ENCODE assay signal across 16 cellular contexts in genomic region chr13:42246541-42246940, GRCh38. TPM values are rescaled to one million over a fixed set of nuclear protein-coding genes. Genes with fewer than 3 reads are reported as not detected.
A peak's percentile ranks its signal among the peaks of the same experiment; 100 is the strongest.
DNase-seq lines count a peak whose midpoint lies in the region; ATAC-seq, FAIRE-seq and TF ChIP-seq lines count a peak whose summit lies in the region.
"Had no signal": no experiment of that assay in that cellular context is flagged by ENCODE, and none has a peak within 500 bp of the region (broad histone marks: within the 10 kb centered on the region; RNA-seq: fewer than 3 reads in every experiment).

No MANE protein-coding gene starts in this region.

- peak overlapping the region; percentile 18 for H3K27ac Mint-ChIP-seq in endothelial cell (ENCODE audit: unreplicated experiment)
- H3K27ac Mint-ChIP-seq in activated T-helper 17 cell treated with anti-CD3 and anti-CD28 coated beads, Interleukin-2, amount 50 U/mL, for 72 hours = no peak overlapping the region
- H3K27ac Mint-ChIP-seq: GM23338, H9 had no signal

- WGBS in K562 (ENCODE audit: insufficient coverage, low coverage, missing lambda C conversion rate) = 42% methylated on average over 7 of the region's 8 CpGs

- H3K27me3 ChIP-seq in K562 (ENCODE audit: control insufficient read depth in 2 of 2, insufficient read depth in 2 of 2, low read length in 2 of 2) = no peaks in the 10 kb centered on the region

- no peaks in the 10 kb centered on the region for H3K79me2 ChIP-seq in K562 (ENCODE audit: control insufficient read depth, insufficient read depth, low read length)

- intact Hi-C loops in K562 (cut with micrococcal nuclease) = no loop called here

- H2AFZ ChIP-seq in K562 (ENCODE audit: low read depth, low read length) = peak overlapping the region; percentile 54
- H2AFZ ChIP-seq: GM23338 had no signal

- no peaks in the 10 kb centered on the region for H3K9me1 ChIP-seq in K562 (ENCODE audit: control insufficient read depth, insufficient read depth, low read length)

- TF ChIP-seq RAD21 in K562 (CRISPR knock-in tag; conservative IDR thresholded peaks at IDR 0.05 in 1 of 2, IDR thresholded peaks at IDR 0.05 in 1 of 2) = no peak

- H3K4me2 ChIP-seq in K562 (ENCODE audit: insufficient read depth, low read length) = no peak overlapping the region
- H3K4me2 ChIP-seq: GM23338 had no signal

- no peaks in the 10 kb centered on the region for H3K9me3 Mint-ChIP-seq in endothelial cell (ENCODE audit: unreplicated experiment)
- no peaks in the 10 kb centered on the region for H3K9me3 Mint-ChIP-seq in activated T-helper 17 cell treated with anti-CD3 and anti-CD28 coated beads, Interleukin-2, amount 50 U/mL, for 72 hours
- H3K9me3 Mint-ChIP-seq: CD4-positive, alpha-beta memory T cell; GM23338; H9 had no signal

- H3K36me3 ChIP-seq in K562 (ENCODE audit: control insufficient read depth, insufficient read depth, low read length) = no peaks in the 10 kb centered on the region

- H3K27ac ChIP-seq in K562 (ENCODE audit: extremely low read depth, low read depth, low read length) = no peak overlapping the region

- CTCF ChIA-PET in K562 (lab: Yijun Ruan, JAX; ENCODE audit: low intra/inter-chr PET ratio) = no interaction called here

- H3K4me1 ChIP-seq in K562 (replicated peaks in 1 of 2; ENCODE audit: control insufficient read depth in 2 of 2, insufficient read depth in 2 of 2, low read length in 2 of 2) = peaks cover 0 to under 1% of the 10 kb centered on the region in 2 experiments; a peak in 3 of 5 replicates

- peaks cover 2% of the 10 kb centered on the region for H3K27me3 Mint-ChIP-seq in endothelial cell (ENCODE audit: unreplicated experiment)
- H3K27me3 Mint-ChIP-seq in activated T-helper 17 cell treated with anti-CD3 and anti-CD28 coated beads, Interleukin-2, amount 50 U/mL, for 72 hours = no peaks in the 10 kb centered on the region
- H3K27me3 Mint-ChIP-seq: CD4-positive, alpha-beta memory T cell had no signal

- peak in 1 of 4 experiments; percentile 13 for DNase-seq in K562 (ENCODE audit: extremely low read depth in 1 of 4, low spot score in 3 of 4)
- no peak for DNase-seq in endothelial cell (ENCODE audit: low spot score)
- DNase-seq in putamen (ENCODE audit: low spot score) = peak; percentile 49
- DNase-seq in iPS-NIHi11 (ENCODE audit: low spot score) = no peak
- DNase-seq in germinal center (ENCODE audit: low spot score) = no peak
- DNase-seq: C1 segment of cervical spinal cord; Calu3; CD4-positive, alpha-beta memory T cell; COR-L47; DMS53; DMS79 treated with DMSO at 0.1 percent for 48 hours; GF-D8; H9 had no signal

- H3K9me3 ChIP-seq in K562 (replicated peaks; ENCODE audit: control insufficient read depth, insufficient read depth, low read depth, low read length) = no peaks in the 10 kb centered on the region

- H3K4me1 Mint-ChIP-seq in endothelial cell (ENCODE audit: unreplicated experiment) = peaks cover 3% of the 10 kb centered on the region
- no peaks in the 10 kb centered on the region for H3K4me1 Mint-ChIP-seq in activated T-helper 17 cell treated with anti-CD3 and anti-CD28 coated beads, Interleukin-2, amount 50 U/mL, for 72 hours
- H3K4me1 Mint-ChIP-seq: CD4-positive, alpha-beta memory T cell; GM23338; H9 had no signal

- no peak for TF ChIP-seq POLR2A in K562 (conservative IDR thresholded peaks at IDR 0.05)

- POLR2A ChIA-PET in K562 (lab: Yijun Ruan, JAX) = no interaction called here

- H3K36me3 Mint-ChIP-seq in endothelial cell (ENCODE audit: low read depth, unreplicated experiment) = peaks cover 9% of the 10 kb centered on the region
- H3K36me3 Mint-ChIP-seq in activated T-helper 17 cell treated with anti-CD3 and anti-CD28 coated beads, Interleukin-2, amount 50 U/mL, for 72 hours (ENCODE audit: low read depth) = no peaks in the 10 kb centered on the region

- H3K9ac ChIP-seq in K562 (ENCODE audit: insufficient read depth in 1 of 2, low read depth in 2 of 2, low read length in 2 of 2) = no peak overlapping the region

- no peak for TF ChIP-seq EP300 in K562 (IDR thresholded peaks at IDR 0.05; ENCODE audit: low read length)

- H3K4me3 Mint-ChIP-seq in endothelial cell (ENCODE audit: unreplicated experiment) = no peak overlapping the region
- no peak overlapping the region for H3K4me3 Mint-ChIP-seq in activated T-helper 17 cell treated with anti-CD3 and anti-CD28 coated beads, Interleukin-2, amount 50 U/mL, for 72 hours
- H3K4me3 Mint-ChIP-seq: CD4-positive, alpha-beta memory T cell; GM23338; H9 had no signal

- no peak overlapping the region for H3K4me3 ChIP-seq in K562
- H3K4me3 ChIP-seq: GM23338 had no signal

- in situ Hi-C loops in K562 (cut with MboI) = no loop called here

- no peak for FAIRE-seq in K562 (lab: Jason Lieb, UNC)

- H4K20me1 ChIP-seq in K562 (replicated peaks; ENCODE audit: control insufficient read depth, insufficient read depth, low read length) = no peaks in the 10 kb centered on the region

- 0 out of 3 replicates have a peak, but pooled peaks have one; percentile 32 for ATAC-seq in K562
- ATAC-seq in activated T-helper 17 cell treated with anti-CD3 and anti-CD28 coated beads, Interleukin-2, amount 50 U/mL, for 72 hours (replicated peaks) = no peak
- ATAC-seq: GM23338, HCT116 had no signal

- no peak for TF ChIP-seq CTCF in K562 (IDR thresholded peaks at IDR 0.05 in 2 of 3, conservative IDR thresholded peaks at IDR 0.05 in 1 of 3; ENCODE audit: insufficient read depth in 2 of 3, low read depth in 1 of 3, low read length in 3 of 3)
- no peak for TF ChIP-seq CTCF in endothelial cell (IDR thresholded peaks at IDR 0.05; ENCODE audit: unreplicated experiment)

- BruUV-seq in K562 (replicated peaks; lab: Mats Ljungman, UMichigan) = no TSS peak

TF ChIP-seq in K562, 482 proteins besides CTCF, POLR2A, EP300 and RAD21 (continues in another document):
- TF ChIP-seq EGR1 (conservative IDR thresholded peaks at IDR 0.05) (peak; percentile 49), KDM1A (IDR thresholded peaks at IDR 0.05) (no peak)

RNA-seq across cellular contexts. Expression of gene AKAP11, which starts 25.4 kb away (rescaled TPM):
- 13.3 and 62.5 TPM in 2 replicates for total RNA-seq in K562 (2011; cell fraction: chromatin; rRNA removed; ENCODE audit: low replicate concordance)
- 8.3 and 14.7 TPM in 2 replicates for total RNA-seq in K562 (2011; cell fraction: nucleolus; rRNA removed)
- total RNA-seq in K562 (2011; cell fraction: nucleoplasm; rRNA removed) = 25.0 and 35.9 TPM in 2 replicates
- 6.7 and 7.5 TPM in 2 replicates for total RNA-seq in K562 (2014; rRNA removed)
- total RNA-seq in K562 (2014; rRNA removed; fragmentation: Illumina TruSeq; extraction: Trizol) = 15.5 and 16.9 TPM in 2 replicates
- total RNA-seq in K562 (2015; rRNA removed; fragmentation: Illumina TruSeq; extraction: Trizol) = 10.7 and 10.9 TPM in 2 replicates
- total RNA-seq in K562 (2021) = 14.5 and 15.4 TPM in 2 replicates
- polyA plus RNA-seq in K562 (2011; rRNA removed) = 26.4 and 31.3 TPM in 2 replicates
- polyA plus RNA-seq in K562 (2011; cell fraction: cytosol; rRNA removed) = 4.0 and 10.1 TPM in 2 replicates
- polyA plus RNA-seq in K562 (2011; cell fraction: nucleus; rRNA removed) = 17.0 and 23.9 TPM in 2 replicates
- polyA plus RNA-seq in K562 (2012) = 9.0 and 11.6 TPM in 2 replicates
- polyA plus RNA-seq in K562 (2014; fragmentation: Illumina TruSeq; extraction: Trizol) = 10.2 and 12.3 TPM in 2 replicates
- polyA plus RNA-seq in K562 (2014; fragmentation: Nextera tagmentation; extraction: Ambion mirVana) = 1 to 10 TPM; 2.2 to 3.5 TPM
- polyA plus RNA-seq in K562 (2014; rRNA removed) = 7.1 and 7.9 TPM in 2 replicates
- 77.9 and 91.3 TPM in 2 replicates for polyA minus RNA-seq in K562 (2011; rRNA and poly(A)+ RNA removed)
- polyA minus RNA-seq in K562 (2011; cell fraction: cytosol; rRNA and poly(A)+ RNA removed) = 17.3 and 24.0 TPM in 2 replicates
- 24.0 and 45.7 TPM in 2 replicates for polyA minus RNA-seq in K562 (2011; cell fraction: nucleus; rRNA and poly(A)+ RNA removed)
- total RNA-seq in endothelial cell (ENCODE audit: unreplicated experiment) = 22.7 TPM
- total RNA-seq in activated T-helper 17 cell treated with anti-CD3 and anti-CD28 coated beads, Interleukin-2, amount 50 U/mL, for 72 hours = 10 to 100 TPM; 30.3 to 48.6 TPM
